21 cellular contexts compared by ENCODE assay signal in genomic region chr10:105969884-105970377, GRCh38.
DNase-seq lines count a peak whose midpoint lies in the region; ATAC-seq and TF ChIP-seq lines count a peak whose summit lies in the region.
"Had no signal": no experiment of that assay in that cellular context is flagged by ENCODE, and none has a peak within 500 bp of the region (broad histone marks: within the 10 kb centered on the region; RNA-seq: fewer than 3 reads in every experiment).

No MANE protein-coding gene starts in this region.

- H3K9me3 ChIP-seq in testis = no peaks in the 10 kb centered on the region
- H3K9me3 ChIP-seq: SJCRH30 had no signal

- no peaks in the 10 kb centered on the region for H3K4me1 ChIP-seq in testis
- H3K4me1 ChIP-seq: SJCRH30 had no signal

- no peak for TF ChIP-seq POLR2A in testis (IDR thresholded peaks at IDR 0.05)

- 49 to 52% methylated on average over 12 of the region's 12 CpGs for WGBS in testis, 2 donors

- H3K4me3 ChIP-seq in testis = peak overlapping the region in 1 of 2 donors; percentile 9
- H3K4me3 ChIP-seq: SJCRH30 had no signal

- no peak for TF ChIP-seq CTCF in HFFc6 (IDR thresholded peaks at IDR 0.05)
- no peak for TF ChIP-seq CTCF in brain (conservative IDR thresholded peaks at IDR 0.05)
- TF ChIP-seq CTCF in testis (IDR thresholded peaks at IDR 0.05) = no peak

- H3K36me3 ChIP-seq in testis (ENCODE audit: low read depth, missing control alignments) = no peaks in the 10 kb centered on the region
- H3K36me3 ChIP-seq: SJCRH30 had no signal

- intact Hi-C loops in testis (cut with DNase I; ENCODE audit: low total_unique reads) = no loop called here

- DNase-seq in HFFc6 = no peak
- peak; percentile 86 for DNase-seq in OCI-M1 (lab: John Stamatoyannopoulos, UW)
- peak; percentile 23 for DNase-seq in testis
- DNase-seq in NAMALWA (ENCODE audit: low spot score) = no peak
- DNase-seq in HEK293T (ENCODE audit: extremely low spot score) = no peak
- DNase-seq: DMS79, H9, IMR-90, NCI-H1105 treated with DMSO at 0.1 percent for 48 hours, NCI-H2029 treated with DMSO at 0.1 percent for 48 hours, NCI-H226, NCI-H510A treated with DMSO at 0.1 percent for 48 hours, NCI-H774, SJCRH30, T-helper 1 cell had no signal

- POLR2A ChIA-PET in HEK293T (lab: Yijun Ruan, JAX) = no interaction called here

- peaks cover 10% of the 10 kb centered on the region for H3K9me3 Mint-ChIP-seq in HFFc6
- H3K9me3 Mint-ChIP-seq in brain = peaks cover 0 to 3% (median 0%) of the 10 kb centered on the region in 5 experiments
- H3K9me3 Mint-ChIP-seq: H9 had no signal

- no peaks in the 10 kb centered on the region for H3K27me3 ChIP-seq in testis
- H3K27me3 ChIP-seq: SJCRH30 had no signal

- H3K4me3 Mint-ChIP-seq in HFFc6 (peak overlapping the region; percentile 43; the same call in 1 of the 2 replicates), brain (peak overlapping the region in 1 of 5 experiments; percentile 7)
- H3K4me3 Mint-ChIP-seq: B cell, CD14-positive monocyte, H9 had no signal

- H3K27ac ChIP-seq in testis = no peak overlapping the region
- H3K27ac ChIP-seq: KMS-11, SJCRH30 had no signal

- H3K27me3 Mint-ChIP-seq in HFFc6 (ENCODE audit: insufficient read depth) (no peaks in the 10 kb centered on the region), brain (peaks cover 15% of the 10 kb centered on the region)
- H3K27me3 Mint-ChIP-seq: B cell had no signal

- no peaks in the 10 kb centered on the region for H3K36me3 Mint-ChIP-seq in HFFc6 (ENCODE audit: low read depth)
- no peaks in the 10 kb centered on the region for H3K36me3 Mint-ChIP-seq in brain
- H3K36me3 Mint-ChIP-seq: CD14-positive monocyte had no signal

- CTCF ChIA-PET in HEK293T (lab: Yijun Ruan, JAX) = interaction anchor here (1.2 kb wide), 1 partner anchor 20 kb away, joined by 3 read pairs; no protein-coding TSS in a partner anchor

- H3K27ac Mint-ChIP-seq in HFFc6 = no peak overlapping the region
- peak overlapping the region in 3 of 5 experiments; percentile 9 to 37 (median 30) for H3K27ac Mint-ChIP-seq in brain
- H3K27ac Mint-ChIP-seq: B cell, CD14-positive monocyte, H9 had no signal

- no peak for ATAC-seq in GM21529 (IDR thresholded peaks at IDR 0.05; ENCODE audit: unreplicated experiment)
- ATAC-seq: Panc1 had no signal

- H3K4me1 Mint-ChIP-seq in HFFc6 (ENCODE audit: low read depth) = no peaks in the 10 kb centered on the region; the same call in 1 of the 2 replicates
- H3K4me1 Mint-ChIP-seq in brain = peaks cover 60% of the 10 kb centered on the region
- H3K4me1 Mint-ChIP-seq: B cell, CD14-positive monocyte had no signal

TF ChIP-seq in HEK293T, 16 proteins besides CTCF, POLR2A, EP300 and RAD21:
- TF ChIP-seq BHLHE40 (IDR thresholded peaks at IDR 0.05; ENCODE audit: borderline replicate concordance) (no peak), L3MBTL2 (conservative IDR thresholded peaks at IDR 0.05) (no peak), HDGF (IDR thresholded peaks at IDR 0.05; ENCODE audit: borderline replicate concordance) (no peak)

Comparison
In these comparisons a context has a peak if more than half of its experiments do, and no peak if none do; other contexts are left out.
1. DNase-seq: peak in OCI-M1 (single experiment) and testis (single experiment); none in HFFc6 (single experiment), NAMALWA (single experiment) and HEK293T (single experiment).